8 cellular contexts compared by ENCODE assay signal in the genomic region with DNA sequence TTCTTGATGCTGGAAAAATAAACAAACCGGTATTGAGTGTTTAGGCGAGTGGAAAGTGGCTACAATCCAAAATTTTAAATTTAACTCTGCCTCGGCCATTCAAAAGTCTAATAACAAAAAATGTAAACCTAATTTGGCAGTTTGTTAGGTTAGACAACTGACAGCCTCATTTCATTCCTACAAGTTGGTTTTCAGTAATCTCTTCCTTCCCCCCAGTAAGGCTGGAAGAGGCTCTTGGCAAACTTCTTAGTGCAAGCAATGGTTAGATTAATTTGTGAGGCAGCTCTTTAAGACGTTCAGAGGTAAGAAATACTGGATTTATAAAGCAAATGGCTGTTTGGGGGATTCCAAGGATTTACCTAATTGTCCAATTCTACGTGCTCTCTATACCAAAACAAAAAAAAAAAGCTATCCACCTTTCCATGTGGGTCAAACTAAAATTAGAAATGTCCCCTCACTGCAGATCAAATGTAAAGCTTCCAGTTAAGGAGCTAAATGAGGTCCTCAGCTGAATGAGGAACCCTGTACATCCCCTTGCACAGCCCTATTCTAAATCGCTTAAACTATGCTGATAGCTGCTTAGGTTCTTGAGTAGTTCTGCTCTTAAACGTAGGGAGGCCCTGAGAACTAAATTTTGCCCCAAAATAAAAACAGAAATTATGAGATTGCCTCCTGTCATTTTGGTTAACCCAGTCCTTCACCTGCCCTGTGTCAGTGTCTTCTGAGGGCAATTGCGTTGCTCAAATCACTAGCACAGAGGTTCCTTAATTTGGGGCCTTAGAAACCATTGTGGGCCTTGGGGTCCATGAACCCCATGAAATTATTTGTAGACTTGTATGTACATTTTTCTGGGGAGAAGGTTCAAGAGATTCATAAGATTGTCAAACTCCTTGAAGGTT. TPM values are rescaled to one million over a fixed set of nuclear protein-coding genes. Genes with fewer than 3 reads are reported as not detected.
DNase-seq lines count a peak whose midpoint lies in the region; ATAC-seq, FAIRE-seq and TF ChIP-seq lines count a peak whose summit lies in the region.

No MANE protein-coding gene starts in this region.

- DNase-seq in GM06990 (ENCODE audit: extremely low read depth, insufficient read length) (no peak), PC-3 (no peak), endothelial cell of umbilical vein (ENCODE audit: low read depth, low spot score) (peak; percentile 51), retinal pigment epithelial cell (ENCODE audit: low read depth) (no peak), AG08396 (ENCODE audit: low spot score) (no peak), T-helper 9 cell (no peak), GM03348 (ENCODE audit: low spot score) (no peak)

- H3F3A ChIP-seq in PC-3 (ENCODE audit: low read length, unreplicated experiment), result peaks cover 8% of the 10 kb centered on the region

- H4K20me1 ChIP-seq in PC-3 (ENCODE audit: low read length) (peaks cover 34% of the 10 kb centered on the region), endothelial cell of umbilical vein (replicated peaks; ENCODE audit: control insufficient read depth, extremely low read depth, insufficient read depth, low read length) (no peaks in the 10 kb centered on the region)

- H3K36me3 ChIP-seq in GM06990 (ENCODE audit: control insufficient read depth, insufficient read depth, low read length), result no peaks in the 10 kb centered on the region; the same call in 1 of the 2 replicates
- 0 out of 2 replicates have a peak, but pooled peaks cover 4% of the 10 kb centered on the region for H3K36me3 ChIP-seq in PC-3 (ENCODE audit: low read depth, low read length)
- H3K36me3 ChIP-seq in endothelial cell of umbilical vein (ENCODE audit: control insufficient read depth in 2 of 2, extremely low read depth in 1 of 2, insufficient read depth in 2 of 2, low read length in 2 of 2), result no peaks in the 10 kb centered on the region

- H3K79me2 ChIP-seq in PC-3 (ENCODE audit: low read length) (peaks cover 58% of the 10 kb centered on the region), endothelial cell of umbilical vein (ENCODE audit: control insufficient read depth, insufficient read depth, low read length) (peaks cover 30% of the 10 kb centered on the region)

- CTCF ChIA-PET in PC-3 (lab: Charles Lee), result interaction anchor here (0.5 to 5.3 kb wide), 9 partner anchors 9 to 63 kb away, joined by 3 to 153 read pairs (median 9); partner anchors contain the start of genes ACBD4, HEXIM2 and PLCD3
- CTCF ChIA-PET in endothelial cell of umbilical vein (lab: Charles Lee), result interaction anchor here (0.6 to 10.4 kb wide), 21 partner anchors 8 to 131 kb away, joined by 3 to 393 read pairs (median 6); partner anchors contain the start of genes ACBD4, FMNL1 and HEXIM2

- POLR2A ChIA-PET in PC-3 (lab: Charles Lee; ENCODE audit: unreplicated experiment) (interaction anchor here (0.5 to 4.2 kb wide), 10 partner anchors 7 to 273 kb away, joined by 4 to 77 read pairs (median 8); partner anchors contain the start of genes ACBD4 and HEXIM2), endothelial cell of umbilical vein (lab: Charles Lee) (interaction anchor here (0.7 to 6.1 kb wide), 6 partner anchors 7 to 218 kb away, joined by 3 to 189 read pairs (median 56); partner anchors contain the start of genes ACBD4, HEXIM2 and MAP3K14)

- no peak for ATAC-seq in PC-3
- no peak for ATAC-seq in GM18867 (IDR thresholded peaks at IDR 0.05; ENCODE audit: unreplicated experiment)

- peak overlapping the region; percentile 76 for H3K9ac ChIP-seq in PC-3 (ENCODE audit: low read length)
- peak overlapping the region; percentile 62 for H3K9ac ChIP-seq in endothelial cell of umbilical vein (replicated peaks; ENCODE audit: extremely low read depth, insufficient read depth, low read length)

- H3K9me3 ChIP-seq in PC-3 (ENCODE audit: low read length), result no peaks in the 10 kb centered on the region
- no peaks in the 10 kb centered on the region for H3K9me3 ChIP-seq in endothelial cell of umbilical vein (replicated peaks; ENCODE audit: control insufficient read depth, insufficient read depth, low read length)

- H3K4me1 ChIP-seq in PC-3 (ENCODE audit: insufficient read depth, low read length) (peaks cover 27% of the 10 kb centered on the region), endothelial cell of umbilical vein (ENCODE audit: control insufficient read depth, extremely low read depth, insufficient read depth, low read length) (peaks cover 24% of the 10 kb centered on the region)

- TF ChIP-seq CTCF in GM06990 (IDR thresholded peaks at IDR 0.05; ENCODE audit: insufficient read depth, low read length, poor library complexity, severe bottlenecking) (no peak), PC-3 (conservative IDR thresholded peaks at IDR 0.05; ENCODE audit: low read depth, low read length) (no peak), endothelial cell of umbilical vein (IDR thresholded peaks at IDR 0.05; ENCODE audit: extremely low read depth in 1 of 2, insufficient read depth in 1 of 2, low read depth in 1 of 2, low read length in 2 of 2) (no peak), retinal pigment epithelial cell (conservative IDR thresholded peaks at IDR 0.05; ENCODE audit: low read depth, low read length) (no peak)

- H2AFZ ChIP-seq in PC-3 (ENCODE audit: low read length) (no peak overlapping the region), endothelial cell of umbilical vein (ENCODE audit: low read depth, low read length) (no peak overlapping the region)

- dilution Hi-C loops in endothelial cell of umbilical vein (cut with MboI; ENCODE audit: extremely low pct_ligation_motif_present, low sequenced_read_pairs), result no loop called here

- H3K9me1 ChIP-seq in endothelial cell of umbilical vein (replicated peaks; ENCODE audit: control insufficient read depth, extremely low read depth, insufficient read depth, low read length), result no peaks in the 10 kb centered on the region

- intact Hi-C loops in PC-3 (cut with micrococcal nuclease), result no loop called here
- intact Hi-C loops in endothelial cell of umbilical vein (cut with micrococcal nuclease), result no loop called here

- no peaks in the 10 kb centered on the region for H3K9me2 ChIP-seq in PC-3 (replicated peaks; ENCODE audit: low read length)

- FAIRE-seq in endothelial cell of umbilical vein (lab: Jason Lieb, UNC), result peak; percentile 49

- H3K27me3 ChIP-seq in GM06990 (replicated peaks; ENCODE audit: control insufficient read depth, insufficient read depth, low read length) (no peaks in the 10 kb centered on the region), PC-3 (ENCODE audit: low read length) (no peaks in the 10 kb centered on the region), endothelial cell of umbilical vein (ENCODE audit: control insufficient read depth in 2 of 2, insufficient read depth in 2 of 2, low read length in 2 of 2) (no peaks in the 10 kb centered on the region)

- H3K4me3 ChIP-seq in GM06990 (replicated peaks; ENCODE audit: low read depth, low read length), result peak overlapping the region; percentile 98
- H3K4me3 ChIP-seq in PC-3 (ENCODE audit: low read length), result peak overlapping the region; percentile 91
- H3K4me3 ChIP-seq in endothelial cell of umbilical vein (replicated peaks in 1 of 3; ENCODE audit: insufficient read depth in 1 of 3, low read depth in 1 of 3, low read length in 3 of 3), result peak overlapping the region; percentile 68 to 95 (median 90)
- H3K4me3 ChIP-seq in retinal pigment epithelial cell (ENCODE audit: low read length), result peak overlapping the region; percentile 96

- H3K4me2 ChIP-seq in PC-3 (ENCODE audit: low read length) (peak overlapping the region; percentile 92), endothelial cell of umbilical vein (ENCODE audit: insufficient read depth, low read length) (peak overlapping the region; percentile 85)

- BruUV-seq in PC-3 (replicated peaks; lab: Mats Ljungman, UMichigan), result no TSS peak
- BruUV-seq in endothelial cell of umbilical vein (replicated peaks; lab: Mats Ljungman, UMichigan), result no TSS peak

- TF ChIP-seq POLR2A in endothelial cell of umbilical vein (IDR thresholded peaks at IDR 0.05; ENCODE audit: low read depth, low read length), result no peak

- H3K27ac ChIP-seq in PC-3 (ENCODE audit: low read length) (no peak overlapping the region), endothelial cell of umbilical vein (ENCODE audit: insufficient read depth, low read depth, low read length) (no peak overlapping the region)

RNA-seq across cellular contexts. Expression of gene HEXIM1, which starts 2.9 kb away (rescaled TPM):
- total RNA-seq in PC-3 (2014; rRNA removed) (47.3 and 59.0 TPM in 2 replicates), endothelial cell of umbilical vein (20.0 and 20.6 TPM in 2 replicates)
- 5.0 and 7.0 TPM in 2 replicates for polyA plus RNA-seq in endothelial cell of umbilical vein
- polyA plus RNA-seq in endothelial cell of umbilical vein (2011; cell fraction: cytosol; rRNA removed), result 8.9 and 10.3 TPM in 2 replicates
- polyA plus RNA-seq in endothelial cell of umbilical vein (2011; cell fraction: nucleus; rRNA removed), result 8.1 and 8.9 TPM in 2 replicates
- polyA plus RNA-seq in endothelial cell of umbilical vein (2012), result 11.3 and 14.3 TPM in 2 replicates
- polyA minus RNA-seq in endothelial cell of umbilical vein, result 3.7 and 5.7 TPM in 2 replicates
- 12.7 TPM for polyA minus RNA-seq in endothelial cell of umbilical vein (2011; cell fraction: cytosol; rRNA and poly(A)+ RNA removed)
- polyA minus RNA-seq in endothelial cell of umbilical vein (2011; cell fraction: nucleus; rRNA and poly(A)+ RNA removed), result 3.8 and 4.3 TPM in 2 replicates

RNA-seq across cellular contexts. Expression of gene HEXIM2, which starts 10.5 kb away (rescaled TPM):
- total RNA-seq in PC-3 (2014; rRNA removed), result 19.9 and 30.5 TPM in 2 replicates
- 3.8 and 4.3 TPM in 2 replicates for total RNA-seq in endothelial cell of umbilical vein
- polyA plus RNA-seq in endothelial cell of umbilical vein, result 2.9 and 3.7 TPM in 2 replicates
- polyA plus RNA-seq in endothelial cell of umbilical vein (2011; cell fraction: cytosol; rRNA removed), result 2.9 and 3.4 TPM in 2 replicates
- polyA plus RNA-seq in endothelial cell of umbilical vein (2011; cell fraction: nucleus; rRNA removed), result 2.9 and 3.1 TPM in 2 replicates
- polyA plus RNA-seq in endothelial cell of umbilical vein (2012), result 3.1 TPM in 2 replicates
- polyA minus RNA-seq in endothelial cell of umbilical vein, result 0.92 and 1.4 TPM in 2 replicates
- 8.0 TPM for polyA minus RNA-seq in endothelial cell of umbilical vein (2011; cell fraction: cytosol; rRNA and poly(A)+ RNA removed)
- 0.58 and 0.96 TPM in 2 replicates for polyA minus RNA-seq in endothelial cell of umbilical vein (2011; cell fraction: nucleus; rRNA and poly(A)+ RNA removed)

RNA-seq across cellular contexts. Expression of gene ACBD4, which starts 15.7 kb away (rescaled TPM):
- total RNA-seq in PC-3 (2014; rRNA removed), result 12.9 and 17.3 TPM in 2 replicates
- total RNA-seq in endothelial cell of umbilical vein, result 6.7 and 7.5 TPM in 2 replicates
- 4.5 and 4.7 TPM in 2 replicates for polyA plus RNA-seq in endothelial cell of umbilical vein
- 2.6 and 3.8 TPM in 2 replicates for polyA plus RNA-seq in endothelial cell of umbilical vein (2011; cell fraction: cytosol; rRNA removed)
- 13.7 and 19.5 TPM in 2 replicates for polyA plus RNA-seq in endothelial cell of umbilical vein (2011; cell fraction: nucleus; rRNA removed)
- 3.1 and 6.8 TPM in 2 replicates for polyA plus RNA-seq in endothelial cell of umbilical vein (2012)
- polyA minus RNA-seq in endothelial cell of umbilical vein, result 3.7 and 5.2 TPM in 2 replicates
- 4.2 TPM for polyA minus RNA-seq in endothelial cell of umbilical vein (2011; cell fraction: cytosol; rRNA and poly(A)+ RNA removed)
- 5.5 and 7.2 TPM in 2 replicates for polyA minus RNA-seq in endothelial cell of umbilical vein (2011; cell fraction: nucleus; rRNA and poly(A)+ RNA removed)

RNA-seq across cellular contexts. Expression of gene PLCD3, which starts 18.8 kb away (rescaled TPM):
- 35.1 and 55.3 TPM in 2 replicates for total RNA-seq in PC-3 (2014; rRNA removed)
- 35.0 and 43.1 TPM in 2 replicates for total RNA-seq in endothelial cell of umbilical vein
- polyA plus RNA-seq in endothelial cell of umbilical vein, result 30.4 and 42.0 TPM in 2 replicates
- 25.0 and 32.8 TPM in 2 replicates for polyA plus RNA-seq in endothelial cell of umbilical vein (2011; cell fraction: cytosol; rRNA removed)
- polyA plus RNA-seq in endothelial cell of umbilical vein (2011; cell fraction: nucleus; rRNA removed), result 21.4 and 26.3 TPM in 2 replicates
- polyA plus RNA-seq in endothelial cell of umbilical vein (2012), result 33.1 and 40.7 TPM in 2 replicates
- polyA minus RNA-seq in endothelial cell of umbilical vein, result 22.5 and 38.7 TPM in 2 replicates
- polyA minus RNA-seq in endothelial cell of umbilical vein (2011; cell fraction: cytosol; rRNA and poly(A)+ RNA removed), result 81.3 TPM
- 7.3 and 14.1 TPM in 2 replicates for polyA minus RNA-seq in endothelial cell of umbilical vein (2011; cell fraction: nucleus; rRNA and poly(A)+ RNA removed)
